Comparison of ENCODE assay signal across 1 cellular context in genomic region chr9:27569406-27569805, GRCh38.
TF ChIP-seq lines count a peak whose summit lies in the region.

No MANE protein-coding gene starts in this region.

TF ChIP-seq in HepG2, 621 proteins besides CTCF, POLR2A, EP300 and RAD21 (continued from another document and continues in another):
- TF ChIP-seq TOPORS (CRISPR knock-in tag; IDR thresholded peaks at IDR 0.05): no peak
- TF ChIP-seq ELF3 (CRISPR knock-in tag; IDR thresholded peaks at IDR 0.05): no peak
- TF ChIP-seq ZNF615 (CRISPR knock-in tag; IDR thresholded peaks at IDR 0.05; ENCODE audit: borderline replicate concordance): no peak
- TF ChIP-seq ZNF121 (CRISPR knock-in tag; IDR thresholded peaks at IDR 0.05): no peak
- no peak for TF ChIP-seq CEBPB (IDR thresholded peaks at IDR 0.05; ENCODE audit: borderline replicate concordance, low read depth, low read length)
- TF ChIP-seq PPARG (CRISPR knock-in tag; conservative IDR thresholded peaks at IDR 0.05): no peak
- no peak for TF ChIP-seq HOXA3 (CRISPR knock-in tag; IDR thresholded peaks at IDR 0.05)
- no peak for TF ChIP-seq REL (CRISPR knock-in tag; conservative IDR thresholded peaks at IDR 0.05)
- no peak for TF ChIP-seq XBP1 (CRISPR knock-in tag; IDR thresholded peaks at IDR 0.05)
- no peak for TF ChIP-seq RELA (CRISPR knock-in tag; IDR thresholded peaks at IDR 0.05)
- no peak for TF ChIP-seq ZBTB49 (CRISPR knock-in tag; IDR thresholded peaks at IDR 0.05; ENCODE audit: borderline replicate concordance)
- no peak for TF ChIP-seq PRDM15 (CRISPR knock-in tag; IDR thresholded peaks at IDR 0.05)
- no peak for TF ChIP-seq ZNF280B (CRISPR knock-in tag; IDR thresholded peaks at IDR 0.05; ENCODE audit: borderline replicate concordance)
- no peak for TF ChIP-seq PRDM4 (CRISPR knock-in tag; IDR thresholded peaks at IDR 0.05; ENCODE audit: borderline replicate concordance)
- no peak for TF ChIP-seq ZBTB21 (CRISPR knock-in tag; IDR thresholded peaks at IDR 0.05)
- no peak for TF ChIP-seq ATF1 (CRISPR knock-in tag; IDR thresholded peaks at IDR 0.05)
- TF ChIP-seq SAP130 (CRISPR knock-in tag; IDR thresholded peaks at IDR 0.05; ENCODE audit: low read depth): peak; percentile 37
- TF ChIP-seq ZSCAN31 (CRISPR knock-in tag; IDR thresholded peaks at IDR 0.05; ENCODE audit: low read depth): no peak
- no peak for TF ChIP-seq AGO1 (IDR thresholded peaks at IDR 0.05; ENCODE audit: low read depth, low read length, poor library complexity, severe bottlenecking)
- no peak for TF ChIP-seq FOXJ3 (CRISPR knock-in tag; IDR thresholded peaks at IDR 0.05; ENCODE audit: borderline replicate concordance)
- TF ChIP-seq GATA4 (IDR thresholded peaks at IDR 0.05; ENCODE audit: borderline replicate concordance, low read depth): no peak
- TF ChIP-seq ARID5B (CRISPR knock-in tag; IDR thresholded peaks at IDR 0.05): peak; percentile 65; the same call in 1 of the 2 replicates
- TF ChIP-seq ZNF749 (CRISPR knock-in tag; IDR thresholded peaks at IDR 0.05; ENCODE audit: borderline replicate concordance): no peak
- no peak for TF ChIP-seq KDM2A (CRISPR knock-in tag; IDR thresholded peaks at IDR 0.05; ENCODE audit: borderline replicate concordance, low read depth)
- no peak for TF ChIP-seq DNMT1 (CRISPR knock-in tag; IDR thresholded peaks at IDR 0.05)
- TF ChIP-seq DZIP1 (CRISPR knock-in tag; IDR thresholded peaks at IDR 0.05): no peak
- no peak for TF ChIP-seq ZNF343 (CRISPR knock-in tag; IDR thresholded peaks at IDR 0.05)
- no peak for TF ChIP-seq RERE (CRISPR knock-in tag; IDR thresholded peaks at IDR 0.05; ENCODE audit: low read depth)
- TF ChIP-seq ARID2 (CRISPR knock-in tag; IDR thresholded peaks at IDR 0.05; ENCODE audit: borderline replicate concordance): no peak
- TF ChIP-seq CREB3 (CRISPR knock-in tag; IDR thresholded peaks at IDR 0.05): no peak
- no peak for TF ChIP-seq ZNF556 (CRISPR knock-in tag; IDR thresholded peaks at IDR 0.05; ENCODE audit: borderline replicate concordance)
